In the genomic region with DNA sequence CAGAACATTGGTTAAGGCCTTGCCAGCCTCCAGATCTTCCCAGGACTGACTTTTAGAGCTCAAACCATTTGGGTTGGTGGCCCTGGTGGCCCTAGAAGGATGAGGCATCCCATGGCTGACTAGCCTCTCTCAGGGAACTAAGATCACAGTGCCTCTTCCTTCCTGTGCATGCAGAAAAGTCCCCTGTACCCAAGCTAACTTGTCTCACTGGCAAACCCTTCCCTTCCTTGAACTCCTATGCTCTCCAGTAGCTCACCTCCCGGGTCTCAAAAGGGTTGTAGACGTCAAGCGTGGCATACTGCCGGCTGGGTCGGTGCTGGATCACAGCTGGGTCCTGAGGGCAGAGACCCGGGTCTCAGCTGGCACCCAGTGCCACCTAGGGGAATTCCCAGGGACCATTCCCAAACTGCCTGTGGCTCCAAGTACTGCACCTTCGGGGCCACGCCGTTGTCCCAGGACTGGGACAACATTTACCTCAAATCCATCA, we compare ENCODE assay signal across 8 cellular contexts. TPM values are rescaled to one million over a fixed set of nuclear protein-coding genes. Genes with fewer than 3 reads are reported as not detected.
DNase-seq lines count a peak whose midpoint lies in the region; ATAC-seq, FAIRE-seq and TF ChIP-seq lines count a peak whose summit lies in the region.

No MANE protein-coding gene starts in this region.

- H2AFZ ChIP-seq in K562 (ENCODE audit: low read depth, low read length) (peak overlapping the region; percentile 75), mesenchymal stem cell (ENCODE audit: low read depth, low read length) (peak overlapping the region; percentile 47)

- peak overlapping the region; percentile 61 for H4K8ac ChIP-seq in mesenchymal stem cell (ENCODE audit: low read length)

- peaks cover 21% of the 10 kb centered on the region for H3K79me2 ChIP-seq in K562 (ENCODE audit: control insufficient read depth, insufficient read depth, low read length)

- CTCF ChIA-PET in K562 (lab: Yijun Ruan, JAX; ENCODE audit: low intra/inter-chr PET ratio): no interaction called here

- BruUV-seq in K562 (replicated peaks; lab: Mats Ljungman, UMichigan): no TSS peak

- TF ChIP-seq POLR2A in K562 (conservative IDR thresholded peaks at IDR 0.05) (no peak), vagina (IDR thresholded peaks at IDR 0.05) (no peak), GM12892 (IDR thresholded peaks at IDR 0.05; ENCODE audit: low read depth, low read length) (no peak)

- H2BK120ac ChIP-seq in mesenchymal stem cell (ENCODE audit: low read depth, low read length): no peak overlapping the region

- H3K27ac ChIP-seq in K562 (ENCODE audit: extremely low read depth, low read depth, low read length) (peak overlapping the region; percentile 64), mesenchymal stem cell (ENCODE audit: low read length, poor library complexity, severe bottlenecking) (peak overlapping the region; percentile 88), vagina (peak overlapping the region; percentile 70)

- TF ChIP-seq EP300 in K562 (IDR thresholded peaks at IDR 0.05; ENCODE audit: low read length): no peak

- no peaks in the 10 kb centered on the region for H3K9me3 ChIP-seq in K562 (replicated peaks; ENCODE audit: control insufficient read depth, insufficient read depth, low read depth, low read length)
- H3K9me3 ChIP-seq in mesenchymal stem cell (ENCODE audit: control insufficient read depth, low read length): no peaks in the 10 kb centered on the region
- no peaks in the 10 kb centered on the region for H3K9me3 ChIP-seq in vagina

- H2AK5ac ChIP-seq in mesenchymal stem cell (ENCODE audit: low read length, severe bottlenecking): peak overlapping the region; percentile 10

- peaks cover 16% of the 10 kb centered on the region for H3K79me1 ChIP-seq in mesenchymal stem cell (replicated peaks; ENCODE audit: low read length, poor library complexity, severe bottlenecking)

- peak overlapping the region; percentile 83 to 97 for H3K18ac ChIP-seq in mesenchymal stem cell (ENCODE audit: low read depth in 1 of 2, low read length in 2 of 2)

- intact Hi-C loops in K562 (cut with micrococcal nuclease): no loop called here
- intact Hi-C loops in vagina (cut with DNase I): no loop called here

- H3K4me3 ChIP-seq in K562 (peak overlapping the region; percentile 65), mesenchymal stem cell (ENCODE audit: insufficient read depth in 1 of 2, low read depth in 1 of 2, low read length in 2 of 2) (peak overlapping the region; percentile 77 to 95), vagina (peak overlapping the region; percentile 67 to 81)

- no peaks in the 10 kb centered on the region for H3K9me1 ChIP-seq in K562 (ENCODE audit: control insufficient read depth, insufficient read depth, low read length)

- peak; percentile 35 for DNase-seq in SIG-M5 treated with dmso at 0.1 percent for 504 hours (lab: John Stamatoyannopoulos, UW; ENCODE audit: unreplicated experiment)
- no peak for DNase-seq in SIG-M5 (lab: John Stamatoyannopoulos, UW)
- DNase-seq in HuH-7.5 (ENCODE audit: low spot score): peak; percentile 48
- DNase-seq in K562 (ENCODE audit: extremely low read depth in 1 of 4, low spot score in 3 of 4): peak in 1 of 4 experiments; percentile 30
- DNase-seq in mesenchymal stem cell: no peak
- DNase-seq in vagina (ENCODE audit: extremely low spot score in 2 of 2): no peak
- no peak for DNase-seq in GM12892 (ENCODE audit: insufficient read length)
- no peak for DNase-seq in activated CD8-positive, alpha-beta memory T cell treated with anti-CD3 and anti-CD28 coated beads, Interleukin-2, amount 50 U/mL, for 48 hours

- no peak for TF ChIP-seq RAD21 in K562 (CRISPR knock-in tag; conservative IDR thresholded peaks at IDR 0.05 in 1 of 2, IDR thresholded peaks at IDR 0.05 in 1 of 2)

- H2BK12ac ChIP-seq in mesenchymal stem cell (ENCODE audit: low read length in 2 of 2): peak overlapping the region in 1 of 2 experiments; percentile 8

- peak; percentile 2; the same call in 1 of the 3 replicates for ATAC-seq in K562

- H3K4me2 ChIP-seq in K562 (ENCODE audit: insufficient read depth, low read length) (peak overlapping the region; percentile 89), mesenchymal stem cell (ENCODE audit: low read length, poor library complexity, severe bottlenecking) (peak overlapping the region; percentile 88)

- H3K4me1 ChIP-seq in K562 (replicated peaks in 1 of 2; ENCODE audit: control insufficient read depth in 2 of 2, insufficient read depth in 2 of 2, low read length in 2 of 2) (peaks cover 7 to 23% of the 10 kb centered on the region in 2 experiments; a peak in 4 of 5 replicates), mesenchymal stem cell (ENCODE audit: control insufficient read depth, insufficient read depth, low read depth, low read length) (peaks cover 13% of the 10 kb centered on the region), vagina (peaks cover 27% of the 10 kb centered on the region)

- H3K36me3 ChIP-seq in K562 (ENCODE audit: control insufficient read depth, insufficient read depth, low read length) (peaks cover 71% of the 10 kb centered on the region), mesenchymal stem cell (ENCODE audit: control insufficient read depth in 1 of 2, insufficient read depth in 2 of 2, low read depth in 1 of 2, low read length in 2 of 2) (peaks cover 44 to 70% of the 10 kb centered on the region in 2 experiments), vagina (peaks cover 0 to 40% of the 10 kb centered on the region in 2 donors)

- no peak overlapping the region for H2BK5ac ChIP-seq in mesenchymal stem cell (ENCODE audit: low read depth, low read length, poor library complexity, severe bottlenecking)

- POLR2A ChIA-PET in K562 (lab: Yijun Ruan, JAX): interaction anchor here (0.6 to 3.8 kb wide), 7 partner anchors 10 to 67 kb away, joined by 3 to 29 read pairs (median 4); partner anchors contain the start of gene CLK2

- peak overlapping the region in 1 of 2 experiments; percentile 56 for H3K4ac ChIP-seq in mesenchymal stem cell (ENCODE audit: low read depth in 1 of 2, low read length in 2 of 2)

- TF ChIP-seq CTCF in K562 (IDR thresholded peaks at IDR 0.05 in 2 of 3, conservative IDR thresholded peaks at IDR 0.05 in 1 of 3; ENCODE audit: insufficient read depth in 2 of 3, low read depth in 1 of 3, low read length in 3 of 3) (no peak), vagina (IDR thresholded peaks at IDR 0.05) (no peak)

- WGBS in K562 (ENCODE audit: insufficient coverage, low coverage, missing lambda C conversion rate): 2% methylated on average over 9 of the region's 9 CpGs
- WGBS in mesenchymal stem cell: 6% methylated on average over 9 of the region's 9 CpGs

- H4K91ac ChIP-seq in mesenchymal stem cell (ENCODE audit: low read length): no peak overlapping the region

- in situ Hi-C loops in K562 (cut with MboI): no loop called here

- FAIRE-seq in K562 (lab: Jason Lieb, UNC) (no peak), GM12892 (lab: Jason Lieb, UNC) (no peak)

- peak overlapping the region; percentile 47 for H3K23ac ChIP-seq in mesenchymal stem cell (ENCODE audit: low read length in 2 of 2)

- H3K9ac ChIP-seq in K562 (ENCODE audit: insufficient read depth in 1 of 2, low read depth in 2 of 2, low read length in 2 of 2) (peak overlapping the region; percentile 83 to 97), mesenchymal stem cell (ENCODE audit: low read length) (peak overlapping the region; percentile 96)

- H3K27me3 ChIP-seq in K562 (ENCODE audit: control insufficient read depth in 2 of 2, insufficient read depth in 2 of 2, low read length in 2 of 2) (no peaks in the 10 kb centered on the region), mesenchymal stem cell (ENCODE audit: control insufficient read depth in 1 of 2, insufficient read depth in 1 of 2, low read length in 2 of 2) (no peaks in the 10 kb centered on the region), vagina (no peaks in the 10 kb centered on the region)

- no peak overlapping the region for H2BK15ac ChIP-seq in mesenchymal stem cell (ENCODE audit: low read depth, poor library complexity, severe bottlenecking)

- peak overlapping the region in 1 of 2 experiments; percentile 91 for H3K14ac ChIP-seq in mesenchymal stem cell (ENCODE audit: low read length in 2 of 2)

- H4K20me1 ChIP-seq in K562 (replicated peaks; ENCODE audit: control insufficient read depth, insufficient read depth, low read length): no peaks in the 10 kb centered on the region

RNA-seq across cellular contexts. Expression of gene SCAMP3, which starts 0.7 kb away (rescaled TPM):
- total RNA-seq in K562 (2011; cell fraction: chromatin; rRNA removed; ENCODE audit: low replicate concordance): 59.7 and 127 TPM in 2 replicates
- 178 TPM in 2 replicates for total RNA-seq in K562 (2011; cell fraction: nucleolus; rRNA removed)
- total RNA-seq in K562 (2011; cell fraction: nucleoplasm; rRNA removed): 135 and 144 TPM in 2 replicates
- total RNA-seq in K562 (2014; rRNA removed) (101 and 132 TPM in 2 replicates), K562 (2014; rRNA removed; fragmentation: Illumina TruSeq; extraction: Trizol) (13.4 and 14.2 TPM in 2 replicates), K562 (2015; rRNA removed; fragmentation: Illumina TruSeq; extraction: Trizol) (24.0 and 25.4 TPM in 2 replicates), K562 (2021) (111 TPM in 2 replicates), vagina (44.7 TPM)
- polyA plus RNA-seq in K562 (2011; rRNA removed) (100 and 140 TPM in 2 replicates), K562 (2014; fragmentation: Illumina TruSeq; extraction: Trizol) (86.1 and 100 TPM in 2 replicates), K562 (2014; fragmentation: Nextera tagmentation; extraction: Ambion mirVana) (10 to 100 TPM; 72.9 to 83.3 TPM), K562 (2014; rRNA removed) (130 and 131 TPM in 2 replicates)
- polyA plus RNA-seq in K562 (2011; cell fraction: cytosol; rRNA removed): 214 and 294 TPM in 2 replicates
- polyA plus RNA-seq in K562 (2011; cell fraction: nucleus; rRNA removed): 103 and 109 TPM in 2 replicates
- 94.0 and 101 TPM in 2 replicates for polyA plus RNA-seq in K562 (2012)
- polyA minus RNA-seq in K562 (2011; rRNA and poly(A)+ RNA removed): 57.0 and 75.1 TPM in 2 replicates
- polyA minus RNA-seq in K562 (2011; cell fraction: cytosol; rRNA and poly(A)+ RNA removed): 62.4 and 70.4 TPM in 2 replicates
- polyA minus RNA-seq in K562 (2011; cell fraction: nucleus; rRNA and poly(A)+ RNA removed): 16.4 and 25.2 TPM in 2 replicates
- 104 TPM for polyA plus RNA-seq in mesenchymal stem cell (2013, experiment 1 of 2)
- polyA plus RNA-seq in mesenchymal stem cell (2013, experiment 2 of 2): 101 TPM
- 32.2 TPM for polyA plus RNA-seq in GM12892 (2012; ENCODE audit: missing spikeins)

RNA-seq across cellular contexts. Expression of gene ENTREP3, which starts 6.2 kb away (rescaled TPM):
- total RNA-seq in K562 (2011; cell fraction: chromatin; rRNA removed; ENCODE audit: low replicate concordance): 20.6 and 45.2 TPM in 2 replicates
- total RNA-seq in K562 (2011; cell fraction: nucleolus; rRNA removed): 38.6 and 38.9 TPM in 2 replicates
- 36.1 and 52.0 TPM in 2 replicates for total RNA-seq in K562 (2011; cell fraction: nucleoplasm; rRNA removed)
- total RNA-seq in K562 (2014; rRNA removed) (6.4 and 10.6 TPM in 2 replicates), K562 (2014; rRNA removed; fragmentation: Illumina TruSeq; extraction: Trizol) (1.9 and 2.0 TPM in 2 replicates), K562 (2015; rRNA removed; fragmentation: Illumina TruSeq; extraction: Trizol) (3.4 and 4.1 TPM in 2 replicates), K562 (2021) (41.8 and 43.0 TPM in 2 replicates), vagina (21.1 TPM)
- polyA plus RNA-seq in K562 (2011; rRNA removed) (5.9 and 17.5 TPM in 2 replicates), K562 (2014; fragmentation: Illumina TruSeq; extraction: Trizol) (11.8 and 21.9 TPM in 2 replicates), K562 (2014; fragmentation: Nextera tagmentation; extraction: Ambion mirVana) (1 to 10 TPM; 2.0 to 2.1 TPM), K562 (2014; rRNA removed) (15.4 and 17.7 TPM in 2 replicates)
- 10.9 and 13.6 TPM in 2 replicates for polyA plus RNA-seq in K562 (2011; cell fraction: cytosol; rRNA removed)
- 30.5 and 33.5 TPM in 2 replicates for polyA plus RNA-seq in K562 (2011; cell fraction: nucleus; rRNA removed)
- 23.2 and 25.9 TPM in 2 replicates for polyA plus RNA-seq in K562 (2012)
- polyA minus RNA-seq in K562 (2011; rRNA and poly(A)+ RNA removed): 3.8 and 3.9 TPM in 2 replicates
- 13.7 and 24.0 TPM in 2 replicates for polyA minus RNA-seq in K562 (2011; cell fraction: cytosol; rRNA and poly(A)+ RNA removed)
- polyA minus RNA-seq in K562 (2011; cell fraction: nucleus; rRNA and poly(A)+ RNA removed): 6.2 and 7.2 TPM in 2 replicates
- 48.4 TPM for polyA plus RNA-seq in mesenchymal stem cell (2013, experiment 1 of 2)
- 49.3 TPM for polyA plus RNA-seq in mesenchymal stem cell (2013, experiment 2 of 2)
- polyA plus RNA-seq in GM12892 (2012; ENCODE audit: missing spikeins): 6.4 TPM

RNA-seq across cellular contexts. Expression of gene CLK2, which starts 11.9 kb away (rescaled TPM):
- total RNA-seq in K562 (2011; cell fraction: chromatin; rRNA removed; ENCODE audit: low replicate concordance): 311 and 570 TPM in 2 replicates
- 299 and 331 TPM in 2 replicates for total RNA-seq in K562 (2011; cell fraction: nucleolus; rRNA removed)
- total RNA-seq in K562 (2011; cell fraction: nucleoplasm; rRNA removed): 264 and 285 TPM in 2 replicates
- total RNA-seq in K562 (2014; rRNA removed) (36.4 and 40.2 TPM in 2 replicates), K562 (2014; rRNA removed; fragmentation: Illumina TruSeq; extraction: Trizol) (24.2 and 25.6 TPM in 2 replicates), K562 (2015; rRNA removed; fragmentation: Illumina TruSeq; extraction: Trizol) (37.0 and 39.6 TPM in 2 replicates), K562 (2021) (60.2 and 65.4 TPM in 2 replicates), vagina (48.1 TPM)
- polyA plus RNA-seq in K562 (2011; rRNA removed) (67.8 and 105 TPM in 2 replicates), K562 (2014; fragmentation: Illumina TruSeq; extraction: Trizol) (59.9 and 67.3 TPM in 2 replicates), K562 (2014; fragmentation: Nextera tagmentation; extraction: Ambion mirVana) (10 to 100 TPM; 13.5 to 15.7 TPM), K562 (2014; rRNA removed) (69.1 and 81.4 TPM in 2 replicates)
- 48.7 and 49.0 TPM in 2 replicates for polyA plus RNA-seq in K562 (2011; cell fraction: cytosol; rRNA removed)
- polyA plus RNA-seq in K562 (2011; cell fraction: nucleus; rRNA removed): 890 and 922 TPM in 2 replicates
- 56.9 and 62.9 TPM in 2 replicates for polyA plus RNA-seq in K562 (2012)
- 58.6 and 59.3 TPM in 2 replicates for polyA minus RNA-seq in K562 (2011; rRNA and poly(A)+ RNA removed)
- 30.5 and 30.7 TPM in 2 replicates for polyA minus RNA-seq in K562 (2011; cell fraction: cytosol; rRNA and poly(A)+ RNA removed)
- polyA minus RNA-seq in K562 (2011; cell fraction: nucleus; rRNA and poly(A)+ RNA removed): 109 and 138 TPM in 2 replicates
- polyA plus RNA-seq in mesenchymal stem cell (2013, experiment 1 of 2): 35.0 TPM
- 34.0 TPM for polyA plus RNA-seq in mesenchymal stem cell (2013, experiment 2 of 2)
- 54.9 TPM for polyA plus RNA-seq in GM12892 (2012; ENCODE audit: missing spikeins)

RNA-seq across cellular contexts. Expression of gene HCN3, which starts 15.8 kb away (rescaled TPM):
- 31.1 and 65.6 TPM in 2 replicates for total RNA-seq in K562 (2011; cell fraction: chromatin; rRNA removed; ENCODE audit: low replicate concordance)
- total RNA-seq in K562 (2011; cell fraction: nucleolus; rRNA removed): 41.4 and 45.0 TPM in 2 replicates
- 40.9 and 43.8 TPM in 2 replicates for total RNA-seq in K562 (2011; cell fraction: nucleoplasm; rRNA removed)
- 2.3 and 3.2 TPM in 2 replicates for total RNA-seq in K562 (2014; rRNA removed)
- total RNA-seq in K562 (2014; rRNA removed; fragmentation: Illumina TruSeq; extraction: Trizol): 1.7 and 2.9 TPM in 2 replicates
- 3.1 and 3.9 TPM in 2 replicates for total RNA-seq in K562 (2015; rRNA removed; fragmentation: Illumina TruSeq; extraction: Trizol)
- 6.6 and 7.0 TPM in 2 replicates for total RNA-seq in K562 (2021)
- 7.2 and 14.5 TPM in 2 replicates for polyA plus RNA-seq in K562 (2011; rRNA removed)
- 7.1 and 13.6 TPM in 2 replicates for polyA plus RNA-seq in K562 (2011; cell fraction: cytosol; rRNA removed)
- polyA plus RNA-seq in K562 (2011; cell fraction: nucleus; rRNA removed): 101 and 112 TPM in 2 replicates
- 5.6 and 7.6 TPM in 2 replicates for polyA plus RNA-seq in K562 (2012)
- 5.6 and 5.9 TPM in 2 replicates for polyA plus RNA-seq in K562 (2014; fragmentation: Illumina TruSeq; extraction: Trizol)
- 1 to 10 TPM in 1 of 2 experiments, under 1 TPM in 1; 0.91 to 1.0 TPM for polyA plus RNA-seq in K562 (2014; fragmentation: Nextera tagmentation; extraction: Ambion mirVana)
- polyA plus RNA-seq in K562 (2014; rRNA removed): 7.3 and 9.7 TPM in 2 replicates
- 3.7 and 5.6 TPM in 2 replicates for polyA minus RNA-seq in K562 (2011; rRNA and poly(A)+ RNA removed)
- 2.5 and 5.6 TPM in 2 replicates for polyA minus RNA-seq in K562 (2011; cell fraction: cytosol; rRNA and poly(A)+ RNA removed)
- 11.6 and 13.2 TPM in 2 replicates for polyA minus RNA-seq in K562 (2011; cell fraction: nucleus; rRNA and poly(A)+ RNA removed)
- 2.0 TPM for polyA plus RNA-seq in mesenchymal stem cell (2013, experiment 1 of 2)
- polyA plus RNA-seq in mesenchymal stem cell (2013, experiment 2 of 2): 1.9 TPM
- 4.2 TPM for total RNA-seq in vagina
- 1.1 TPM for polyA plus RNA-seq in GM12892 (2012; ENCODE audit: missing spikeins)

RNA-seq across cellular contexts. Expression of gene PKLR, which starts 39.8 kb away (rescaled TPM):
- 18.9 and 39.8 TPM in 2 replicates for total RNA-seq in K562 (2011; cell fraction: chromatin; rRNA removed; ENCODE audit: low replicate concordance)
- 33.9 and 37.6 TPM in 2 replicates for total RNA-seq in K562 (2011; cell fraction: nucleolus; rRNA removed)
- 31.5 and 35.1 TPM in 2 replicates for total RNA-seq in K562 (2011; cell fraction: nucleoplasm; rRNA removed)
- total RNA-seq in K562 (2014; rRNA removed) (38.2 and 47.5 TPM in 2 replicates), K562 (2014; rRNA removed; fragmentation: Illumina TruSeq; extraction: Trizol) (22.6 and 25.0 TPM in 2 replicates), K562 (2015; rRNA removed; fragmentation: Illumina TruSeq; extraction: Trizol) (12.1 and 12.8 TPM in 2 replicates), K562 (2021) (75.7 and 78.4 TPM in 2 replicates), vagina (not detected)
- polyA plus RNA-seq in K562 (2011; rRNA removed) (25.3 and 39.9 TPM in 2 replicates), K562 (2014; fragmentation: Illumina TruSeq; extraction: Trizol) (58.5 and 62.1 TPM in 2 replicates), K562 (2014; fragmentation: Nextera tagmentation; extraction: Ambion mirVana) (10 to 100 TPM; 10.7 to 13.0 TPM), K562 (2014; rRNA removed) (50.4 and 51.2 TPM in 2 replicates)
- polyA plus RNA-seq in K562 (2011; cell fraction: cytosol; rRNA removed): 26.5 and 92.1 TPM in 2 replicates
- 20.1 and 56.5 TPM in 2 replicates for polyA plus RNA-seq in K562 (2011; cell fraction: nucleus; rRNA removed)
- polyA plus RNA-seq in K562 (2012): 23.5 and 42.9 TPM in 2 replicates
- 12.1 and 32.1 TPM in 2 replicates for polyA minus RNA-seq in K562 (2011; rRNA and poly(A)+ RNA removed)
- 16.4 and 35.4 TPM in 2 replicates for polyA minus RNA-seq in K562 (2011; cell fraction: cytosol; rRNA and poly(A)+ RNA removed)
- 7.7 and 16.0 TPM in 2 replicates for polyA minus RNA-seq in K562 (2011; cell fraction: nucleus; rRNA and poly(A)+ RNA removed)
- not detected for polyA plus RNA-seq in mesenchymal stem cell (2013, experiment 1 of 2)
- 0.01 TPM for polyA plus RNA-seq in mesenchymal stem cell (2013, experiment 2 of 2)
- not detected for polyA plus RNA-seq in GM12892 (2012; ENCODE audit: missing spikeins)

Comparison
In these comparisons a context has a peak if more than half of its experiments do, and no peak if none do; other contexts are left out.
1. DNase-seq: peak in SIG-M5 treated with dmso at 0.1 percent for 504 hours (single experiment) and HuH-7.5 (single experiment); none in SIG-M5 (single experiment), mesenchymal stem cell (single experiment), vagina (0 of 2), GM12892 (single experiment) and activated CD8-positive, alpha-beta memory T cell treated with anti-CD3 and anti-CD28 coated beads, Interleukin-2, amount 50 U/mL, for 48 hours (single experiment).
2. Peak in every context shown above with its lines, with median percentiles within 50 percentile points of each other: H3K27ac ChIP-seq and H3K4me3 ChIP-seq.